Comparison of ENCODE assay signal across 2 cellular contexts in genomic region chr9:134210908-134211810, GRCh38.
TF ChIP-seq lines count a peak whose summit lies in the region.

No MANE protein-coding gene starts in this region.

TF ChIP-seq in H1, 55 proteins besides CTCF, POLR2A, EP300 and RAD21:
- TF ChIP-seq JUND (IDR thresholded peaks at IDR 0.05; ENCODE audit: low read length) (no peak), MAFK (IDR thresholded peaks at IDR 0.05; ENCODE audit: low read depth, low read length) (no peak), POU5F1 (IDR thresholded peaks at IDR 0.05; ENCODE audit: low read depth, low read length) (no peak), SAP30 (IDR thresholded peaks at IDR 0.05; ENCODE audit: insufficient read depth, insufficient replicate concordance, low read length) (no peak), RXRA (IDR thresholded peaks at IDR 0.05; ENCODE audit: insufficient read depth, low read depth, low read length) (no peak), USF2 (IDR thresholded peaks at IDR 0.05; ENCODE audit: low read length) (no peak), CEBPB (IDR thresholded peaks at IDR 0.05; ENCODE audit: low read depth, low read length) (no peak), ATF2 (IDR thresholded peaks at IDR 0.05; ENCODE audit: low read length) (no peak), HDAC6 (IDR thresholded peaks at IDR 0.05; ENCODE audit: low read depth, low read length) (no peak), CHD1 (IDR thresholded peaks at IDR 0.05; ENCODE audit: low read depth, low read length) (no peak), FOSL1 (IDR thresholded peaks at IDR 0.05; ENCODE audit: insufficient read depth, low read depth, low read length) (no peak), RBBP5 (IDR thresholded peaks at IDR 0.05; ENCODE audit: borderline replicate concordance, low read depth, low read length) (no peak), ZNF274 (IDR thresholded peaks at IDR 0.05; ENCODE audit: borderline replicate concordance, extremely low read depth, low read length) (no peak), CBX8 (IDR thresholded peaks at IDR 0.05; ENCODE audit: borderline replicate concordance, low read depth, low read length) (no peak), PHF8 (conservative IDR thresholded peaks at IDR 0.05; ENCODE audit: low read depth, low read length) (no peak), KDM5A (IDR thresholded peaks at IDR 0.05; ENCODE audit: low read length) (no peak), MAX (IDR thresholded peaks at IDR 0.05) (no peak)

TF ChIP-seq in liver, 16 proteins besides CTCF, POLR2A, EP300 and RAD21:
- peak; percentile 87 for TF ChIP-seq HNF4A (conservative IDR thresholded peaks at IDR 0.05)
- peak; percentile 83 for TF ChIP-seq YY1 (IDR thresholded peaks at IDR 0.05)
- TF ChIP-seq NR2F2 (IDR thresholded peaks at IDR 0.05), result peak; percentile 63
- TF ChIP-seq MAX (IDR thresholded peaks at IDR 0.05), result peak; percentile 89
- TF ChIP-seq GABPA (IDR thresholded peaks at IDR 0.05 in 1 of 2, conservative IDR thresholded peaks at IDR 0.05 in 1 of 2), result peak in 1 of 2 donors; percentile 59
- TF ChIP-seq FOXA1 (IDR thresholded peaks at IDR 0.05), result no peak
- TF ChIP-seq RXRA (IDR thresholded peaks at IDR 0.05), result peak; percentile 89 to 93
- TF ChIP-seq ATF3 (IDR thresholded peaks at IDR 0.05), result peak; percentile 40
- TF ChIP-seq SP1 (IDR thresholded peaks at IDR 0.05), result peak; percentile 89
- TF ChIP-seq TAF1 (conservative IDR thresholded peaks at IDR 0.05), result no peak
- TF ChIP-seq HNF4G (IDR thresholded peaks at IDR 0.05), result peak; percentile 6
- TF ChIP-seq ZBTB33 (IDR thresholded peaks at IDR 0.05), result peak; percentile 81
- peak in 1 of 2 donors; percentile 54 for TF ChIP-seq JUND (IDR thresholded peaks at IDR 0.05)
- TF ChIP-seq FOXA2 (IDR thresholded peaks at IDR 0.05), result no peak
- peak in 1 of 2 donors; percentile 62 for TF ChIP-seq EGR1 (IDR thresholded peaks at IDR 0.05; ENCODE audit: low read depth in 2 of 2)
- peak; percentile 74 for TF ChIP-seq REST (IDR thresholded peaks at IDR 0.05)
